ENCODE assay signal across 13 cellular contexts in the genomic region with DNA sequence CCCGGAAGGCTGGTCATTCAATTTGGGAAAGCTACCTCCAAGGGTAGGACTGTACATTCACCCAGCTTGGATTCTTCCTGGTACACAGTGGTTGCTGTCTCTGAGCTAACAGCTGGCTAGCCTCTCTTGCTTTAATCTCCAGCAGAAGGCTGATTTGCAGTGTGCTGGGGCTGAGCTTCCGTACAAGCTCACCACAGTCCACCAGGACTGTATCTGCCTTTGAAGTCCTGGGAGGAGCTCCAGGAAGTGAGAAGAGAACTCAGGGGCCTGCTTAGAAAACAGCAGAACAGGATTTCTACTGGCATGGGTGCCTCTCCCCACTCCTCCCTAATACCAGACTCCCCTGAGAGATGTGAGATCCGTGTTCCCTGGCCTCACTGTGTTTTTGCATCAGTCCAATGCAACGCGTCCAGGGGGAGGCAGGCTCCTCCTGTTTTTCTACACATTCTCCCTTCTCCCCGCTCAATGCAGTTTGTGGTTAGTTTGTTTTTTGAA. TPM values are rescaled to one million over a fixed set of nuclear protein-coding genes. Genes with fewer than 3 reads are reported as not detected.
A peak's percentile ranks its signal among the peaks of the same experiment; 100 is the strongest.
DNase-seq lines count a peak whose midpoint lies in the region; ATAC-seq and TF ChIP-seq lines count a peak whose summit lies in the region.
"Had no signal": no experiment of that assay in that cellular context is flagged by ENCODE, and none has a peak within 500 bp of the region (broad histone marks: within the 10 kb centered on the region; RNA-seq: fewer than 3 reads in every experiment).

No MANE protein-coding gene starts in this region.

- H3K4me1 Mint-ChIP-seq in osteocyte (ENCODE audit: unreplicated experiment) = peaks cover 73% of the 10 kb centered on the region

- ATAC-seq in gastroesophageal sphincter (peak; percentile 32), HG02759 (IDR thresholded peaks at IDR 0.05; ENCODE audit: unreplicated experiment) (no peak)
- ATAC-seq: SK-N-SH treated with all-trans-retinoic acid at 6 μM for 48 hours had no signal

- no peak overlapping the region for H3K4me3 Mint-ChIP-seq in osteocyte (ENCODE audit: unreplicated experiment)
- H3K4me3 Mint-ChIP-seq: activated naive CD8-positive, alpha-beta T cell had no signal

- no peak for TF ChIP-seq EP300 in gastroesophageal sphincter (IDR thresholded peaks at IDR 0.05)

- H3K27me3 Mint-ChIP-seq in osteocyte (ENCODE audit: unreplicated experiment) = no peaks in the 10 kb centered on the region

- H3K27ac ChIP-seq in ACC112 (ENCODE audit: low read depth, low read length) (no peak overlapping the region), SJCRH30 (no peak overlapping the region), gastroesophageal sphincter (peak overlapping the region; percentile 43 to 82 (median 66))

- TF ChIP-seq CTCF in gastroesophageal sphincter (IDR thresholded peaks at IDR 0.05) (peak in 1 of 4 experiments; percentile 8), osteocyte (IDR thresholded peaks at IDR 0.05) (no peak)

- peak; percentile 52 to 76 for DNase-seq in SJCRH30
- no peak for DNase-seq in osteocyte (ENCODE audit: extremely low spot score, unreplicated experiment)
- no peak for DNase-seq in G401 (ENCODE audit: low spot score)
- DNase-seq in cerebellar cortex (ENCODE audit: low spot score) = no peak
- no peak for DNase-seq in NCI-H2196 treated with DMSO at 0.1 percent for 48 hours (lab: John Stamatoyannopoulos, UW; ENCODE audit: unreplicated experiment)
- DNase-seq: activated CD4-positive, alpha-beta T cell treated with anti-CD3 and anti-CD28 coated beads, Interleukin-2, amount 50 U/mL, for 48 hours; GF-D8; NCI-H526 had no signal

- H3K36me3 Mint-ChIP-seq in osteocyte (ENCODE audit: unreplicated experiment) = no peaks in the 10 kb centered on the region
- H3K36me3 Mint-ChIP-seq: activated naive CD8-positive, alpha-beta T cell had no signal

- in situ Hi-C loops in G401 (cut with HindIII; ENCODE audit: low sequenced_read_pairs) = no loop called here

- TF ChIP-seq POLR2A in gastroesophageal sphincter (IDR thresholded peaks at IDR 0.05) = no peak

- WGBS in gastroesophageal sphincter (ENCODE audit: low coverage in 1 of 2), 2 donors = 15 to 30% methylated on average over 5 of the region's 6 CpGs

- H3K4me1 ChIP-seq in ACC112 (ENCODE audit: control insufficient read depth, insufficient read depth, low read length, unreplicated experiment) (peaks cover 19% of the 10 kb centered on the region), SJCRH30 (peaks cover 37% of the 10 kb centered on the region), gastroesophageal sphincter (peaks cover 0 to 88% (median 10%) of the 10 kb centered on the region in 3 donors)

- H3K36me3 ChIP-seq in ACC112 (ENCODE audit: insufficient read depth, low read length) = no peaks in the 10 kb centered on the region
- no peaks in the 10 kb centered on the region for H3K36me3 ChIP-seq in SJCRH30
- H3K36me3 ChIP-seq in gastroesophageal sphincter = no peaks in the 10 kb centered on the region

- no peak overlapping the region for H2AFZ ChIP-seq in ACC112 (ENCODE audit: low read length, unreplicated experiment)

- H3K9me3 ChIP-seq in SJCRH30 (replicated peaks) = no peaks in the 10 kb centered on the region
- H3K9me3 ChIP-seq in gastroesophageal sphincter = no peaks in the 10 kb centered on the region

- H3K27ac Mint-ChIP-seq in osteocyte (ENCODE audit: unreplicated experiment) = peak overlapping the region; percentile 70
- H3K27ac Mint-ChIP-seq: activated naive CD8-positive, alpha-beta T cell had no signal

- H3K9me3 Mint-ChIP-seq in osteocyte (ENCODE audit: unreplicated experiment) = no peaks in the 10 kb centered on the region

- H3K27me3 ChIP-seq in ACC112 (ENCODE audit: insufficient read depth, low read length) = peaks cover 14% of the 10 kb centered on the region
- H3K27me3 ChIP-seq in SJCRH30 = no peaks in the 10 kb centered on the region
- peaks cover 2% of the 10 kb centered on the region for H3K27me3 ChIP-seq in gastroesophageal sphincter

- H3K4me3 ChIP-seq in ACC112 (ENCODE audit: low read depth, low read length) (peak overlapping the region; percentile 58), SJCRH30 (no peak overlapping the region), gastroesophageal sphincter (peak overlapping the region; percentile 25 to 28)

- no peaks in the 10 kb centered on the region for H3K79me2 ChIP-seq in ACC112 (ENCODE audit: control insufficient read depth, insufficient read depth, low read length, unreplicated experiment)

RNA-seq across cellular contexts. Expression of gene AFAP1L2, which starts 6.6 kb away (rescaled TPM):
- total RNA-seq in SJCRH30 (2014; rRNA removed; shearing (Covaris generic)) = 1.8 and 2.2 TPM in 2 replicates
- total RNA-seq in gastroesophageal sphincter (10 to 100 TPM; 20.5 to 29.5 (median 23.9) TPM), osteocyte (4.0 and 5.7 TPM in 2 replicates)
- total RNA-seq in G401 (2014; rRNA removed; shearing (Covaris generic)) = 0.10 TPM in 1 of 2 replicates, not detected in the other

Comparison
In these comparisons a context has a peak if more than half of its experiments do, and no peak if none do; other contexts are left out.
1. H3K27ac ChIP-seq: peak in gastroesophageal sphincter (4 of 4); none in ACC112 (single experiment) and SJCRH30 (single experiment).
2. DNase-seq: peak in SJCRH30 (2 of 2); none in osteocyte (single experiment), G401 (single experiment), cerebellar cortex (single experiment) and NCI-H2196 treated with DMSO at 0.1 percent for 48 hours (single experiment).